In genomic region chr22:31818481-31819392, GRCh38 we compare ENCODE assay signal across 12 cellular contexts.
DNase-seq lines count a peak whose midpoint lies in the region; ATAC-seq and TF ChIP-seq lines count a peak whose summit lies in the region.
"Had no signal": no experiment of that assay in that cellular context is flagged by ENCODE, and none has a peak within 500 bp of the region (broad histone marks: within the 10 kb centered on the region; RNA-seq: fewer than 3 reads in every experiment).

No MANE protein-coding gene starts in this region.

- no peak overlapping the region for H3K27ac Mint-ChIP-seq in activated CD4-positive, alpha-beta memory T cell treated with anti-CD3 and anti-CD28 coated beads, Interleukin-2, amount 10 ng/mL, durations not matched to agents 7 days and 5 days
- no peak overlapping the region for H3K27ac Mint-ChIP-seq in progenitor cell of endocrine pancreas

- H3K9me3 ChIP-seq in vagina = no peaks in the 10 kb centered on the region
- H3K9me3 ChIP-seq: lower lobe of right lung, pancreas had no signal

- peak; percentile 46 for DNase-seq in ACHN
- DNase-seq in GM04503 (ENCODE audit: low read depth) = peak; percentile 49
- DNase-seq in activated CD4-positive, alpha-beta memory T cell treated with anti-CD3 and anti-CD28 coated beads, Interleukin-2, amount 10 ng/mL, durations not matched to agents 7 days and 5 days = peak; percentile 20
- peak; percentile 7 for DNase-seq in fibroblast of villous mesenchyme (ENCODE audit: low read depth)
- DNase-seq in vagina (ENCODE audit: extremely low spot score in 2 of 2) = no peak
- DNase-seq in progenitor cell of endocrine pancreas (ENCODE audit: low spot score, unreplicated experiment) = no peak
- DNase-seq in Ammon's horn (ENCODE audit: low spot score) = no peak
- DNase-seq: CD8-positive, alpha-beta memory T cell; lower lobe of right lung; NCI-H2081; pancreas had no signal

- no peaks in the 10 kb centered on the region for H3K27me3 Mint-ChIP-seq in activated CD4-positive, alpha-beta memory T cell treated with anti-CD3 and anti-CD28 coated beads, Interleukin-2, amount 10 ng/mL, durations not matched to agents 7 days and 5 days
- no peaks in the 10 kb centered on the region for H3K27me3 Mint-ChIP-seq in progenitor cell of endocrine pancreas
- H3K27me3 Mint-ChIP-seq: CD8-positive, alpha-beta memory T cell had no signal

- TF ChIP-seq CTCF in fibroblast of villous mesenchyme (IDR thresholded peaks at IDR 0.05; ENCODE audit: insufficient read depth, low read depth, low read length) (no peak), vagina (IDR thresholded peaks at IDR 0.05) (no peak), progenitor cell of endocrine pancreas (IDR thresholded peaks at IDR 0.05; ENCODE audit: unreplicated experiment) (no peak)

- H3K4me3 ChIP-seq in fibroblast of villous mesenchyme (ENCODE audit: low read depth, low read length) = no peak overlapping the region
- H3K4me3 ChIP-seq in vagina = no peak overlapping the region
- H3K4me3 ChIP-seq: lower lobe of right lung, pancreas had no signal

- intact Hi-C loops in vagina (cut with DNase I) = no loop called here

- H3K27me3 ChIP-seq in vagina = no peaks in the 10 kb centered on the region
- H3K27me3 ChIP-seq: pancreas had no signal

- ATAC-seq in HG03354 (IDR thresholded peaks at IDR 0.05; ENCODE audit: poor library complexity, severe bottlenecking, unreplicated experiment) = no peak
- ATAC-seq: lower lobe of right lung, pancreas had no signal

- POLR2A ChIA-PET in activated CD4-positive, alpha-beta memory T cell treated with anti-CD3 and anti-CD28 coated beads, Interleukin-2, amount 10 ng/mL, durations not matched to agents 7 days and 5 days (lab: Charles Lee) = no interaction called here

- CTCF ChIA-PET in activated CD4-positive, alpha-beta memory T cell treated with anti-CD3 and anti-CD28 coated beads, Interleukin-2, amount 10 ng/mL, durations not matched to agents 7 days and 5 days (lab: Charles Lee) = no interaction called here

- no peak overlapping the region for H3K27ac ChIP-seq in vagina
- H3K27ac ChIP-seq: lower lobe of right lung, pancreas had no signal

- H3K36me3 Mint-ChIP-seq in activated CD4-positive, alpha-beta memory T cell treated with anti-CD3 and anti-CD28 coated beads, Interleukin-2, amount 10 ng/mL, durations not matched to agents 7 days and 5 days (ENCODE audit: low read depth) = peaks cover 75% of the 10 kb centered on the region
- H3K36me3 Mint-ChIP-seq in progenitor cell of endocrine pancreas (ENCODE audit: insufficient read depth) = peaks cover 32% of the 10 kb centered on the region

- no peaks in the 10 kb centered on the region for H3K9me3 Mint-ChIP-seq in activated CD4-positive, alpha-beta memory T cell treated with anti-CD3 and anti-CD28 coated beads, Interleukin-2, amount 10 ng/mL, durations not matched to agents 7 days and 5 days
- H3K9me3 Mint-ChIP-seq in progenitor cell of endocrine pancreas (ENCODE audit: low read depth) = no peaks in the 10 kb centered on the region
- H3K9me3 Mint-ChIP-seq: CD8-positive, alpha-beta memory T cell had no signal

- peaks cover 0 to 89% of the 10 kb centered on the region in 2 donors for H3K36me3 ChIP-seq in vagina

- peaks cover 12% of the 10 kb centered on the region for H3K4me1 Mint-ChIP-seq in activated CD4-positive, alpha-beta memory T cell treated with anti-CD3 and anti-CD28 coated beads, Interleukin-2, amount 10 ng/mL, durations not matched to agents 7 days and 5 days
- H3K4me1 Mint-ChIP-seq in progenitor cell of endocrine pancreas (ENCODE audit: low read depth) = peaks cover under 1% of the 10 kb centered on the region
- H3K4me1 Mint-ChIP-seq: CD8-positive, alpha-beta memory T cell had no signal

- H3K4me3 Mint-ChIP-seq in activated CD4-positive, alpha-beta memory T cell treated with anti-CD3 and anti-CD28 coated beads, Interleukin-2, amount 10 ng/mL, durations not matched to agents 7 days and 5 days = no peak overlapping the region
- H3K4me3 Mint-ChIP-seq in progenitor cell of endocrine pancreas (ENCODE audit: low read depth) = no peak overlapping the region
- H3K4me3 Mint-ChIP-seq: CD8-positive, alpha-beta memory T cell had no signal

- in situ Hi-C loops in ACHN (cut with HindIII; ENCODE audit: low pct_ligation_motif_present, low pct_unique_long_range_greater_than_20kb, low sequenced_read_pairs) = no loop called here

- H3K4me1 ChIP-seq in vagina = no peaks in the 10 kb centered on the region
- H3K4me1 ChIP-seq: lower lobe of right lung, pancreas had no signal

- no peak for TF ChIP-seq POLR2A in vagina (IDR thresholded peaks at IDR 0.05)

Comparison
In these comparisons a context has a peak if more than half of its experiments do, and no peak if none do; other contexts are left out.
1. DNase-seq: peak in ACHN (single experiment), GM04503 (single experiment), activated CD4-positive, alpha-beta memory T cell treated with anti-CD3 and anti-CD28 coated beads, Interleukin-2, amount 10 ng/mL, durations not matched to agents 7 days and 5 days (single experiment) and fibroblast of villous mesenchyme (single experiment); none in vagina (0 of 2), progenitor cell of endocrine pancreas (single experiment) and Ammon's horn (single experiment).